ENCODE assay signal across 26 cellular contexts in genomic region chr2:101550555-101550954, GRCh38.
"Had no signal": no experiment of that assay in that cellular context is flagged by ENCODE, and none has a peak within 500 bp of the region (broad histone marks: within the 10 kb centered on the region; RNA-seq: fewer than 3 reads in every experiment).

No MANE protein-coding gene starts in this region.

- H3K4me3 Mint-ChIP-seq: immature natural killer cell; natural killer cell; stimulated activated effector memory CD8-positive, alpha-beta T cell treated with anti-CD3 and anti-CD28 coated beads, Interleukin-12 subunit alpha, Interleukin-12 subunit beta, amount 100 ng/mL, for 72 hours had no signal

- H3K4me1 ChIP-seq: gastroesophageal sphincter, lower lobe of right lung, psoas muscle, stomach, thyroid gland had no signal

- ATAC-seq: esophagus mucosa; gastroesophageal sphincter; heart right ventricle; left ventricle myocardium superior; lower lobe of right lung; natural killer cell; psoas muscle; right cardiac atrium; stimulated activated effector memory CD8-positive, alpha-beta T cell treated with anti-CD3 and anti-CD28 coated beads, Interleukin-12 subunit alpha, Interleukin-12 subunit beta, amount 100 ng/mL, for 72 hours had no signal

- H3K27ac Mint-ChIP-seq: immature natural killer cell; natural killer cell; stimulated activated effector memory CD8-positive, alpha-beta T cell treated with anti-CD3 and anti-CD28 coated beads, Interleukin-12 subunit alpha, Interleukin-12 subunit beta, amount 100 ng/mL, for 72 hours had no signal

- H3K4me3 ChIP-seq: gastroesophageal sphincter, heart right ventricle, lower lobe of right lung, ovary, psoas muscle, sigmoid colon, stomach, thyroid gland, vagina had no signal

- H3K27me3 ChIP-seq: gastroesophageal sphincter, ovary, sigmoid colon, stomach, thyroid gland, vagina had no signal

- DNase-seq: cortex of kidney; foreskin fibroblast; heart right ventricle; hippocampal formation; immature natural killer cell; islet precursor cell; left ventricle myocardium superior; lower lobe of right lung; natural killer cell; occipital lobe; ovary; posterior cingulate gyrus; psoas muscle; right cardiac atrium; sigmoid colon; stimulated activated CD4-positive, alpha-beta T cell treated with anti-CD3 and anti-CD28 coated beads, Interleukin-2, amount 100 ng/mL, for 24 hours; stimulated activated CD4-positive, alpha-beta T cell treated with anti-CD3 and anti-CD28 coated beads, Interleukin-4, amount 100 ng/mL, for 24 hours; stimulated activated naive CD4-positive, alpha-beta T cell treated with Interleukin-2 at 50 U/mL for 16 hours; stomach; thyroid gland; trophoblast cell had no signal

- H3K36me3 Mint-ChIP-seq: immature natural killer cell; natural killer cell; stimulated activated effector memory CD8-positive, alpha-beta T cell treated with anti-CD3 and anti-CD28 coated beads, Interleukin-12 subunit alpha, Interleukin-12 subunit beta, amount 100 ng/mL, for 72 hours had no signal

- H3K9me3 ChIP-seq: gastroesophageal sphincter, heart right ventricle, lower lobe of right lung, ovary, psoas muscle, sigmoid colon, stomach, thyroid gland, vagina had no signal

- H3K36me3 ChIP-seq: gastroesophageal sphincter, heart right ventricle, lower lobe of right lung, ovary, sigmoid colon, stomach, thyroid gland, vagina had no signal

- H3K4me1 Mint-ChIP-seq: immature natural killer cell; natural killer cell; stimulated activated effector memory CD8-positive, alpha-beta T cell treated with anti-CD3 and anti-CD28 coated beads, Interleukin-12 subunit alpha, Interleukin-12 subunit beta, amount 100 ng/mL, for 72 hours had no signal

- H3K9me3 Mint-ChIP-seq: immature natural killer cell; natural killer cell; stimulated activated effector memory CD8-positive, alpha-beta T cell treated with anti-CD3 and anti-CD28 coated beads, Interleukin-12 subunit alpha, Interleukin-12 subunit beta, amount 100 ng/mL, for 72 hours had no signal

- H3K27ac ChIP-seq: epithelial cell of prostate, gastroesophageal sphincter, heart right ventricle, lower lobe of right lung, ovary, psoas muscle, sigmoid colon, stomach, thyroid gland, vagina had no signal
